Comparison of ENCODE assay signal across 8 cellular contexts in the genomic region with DNA sequence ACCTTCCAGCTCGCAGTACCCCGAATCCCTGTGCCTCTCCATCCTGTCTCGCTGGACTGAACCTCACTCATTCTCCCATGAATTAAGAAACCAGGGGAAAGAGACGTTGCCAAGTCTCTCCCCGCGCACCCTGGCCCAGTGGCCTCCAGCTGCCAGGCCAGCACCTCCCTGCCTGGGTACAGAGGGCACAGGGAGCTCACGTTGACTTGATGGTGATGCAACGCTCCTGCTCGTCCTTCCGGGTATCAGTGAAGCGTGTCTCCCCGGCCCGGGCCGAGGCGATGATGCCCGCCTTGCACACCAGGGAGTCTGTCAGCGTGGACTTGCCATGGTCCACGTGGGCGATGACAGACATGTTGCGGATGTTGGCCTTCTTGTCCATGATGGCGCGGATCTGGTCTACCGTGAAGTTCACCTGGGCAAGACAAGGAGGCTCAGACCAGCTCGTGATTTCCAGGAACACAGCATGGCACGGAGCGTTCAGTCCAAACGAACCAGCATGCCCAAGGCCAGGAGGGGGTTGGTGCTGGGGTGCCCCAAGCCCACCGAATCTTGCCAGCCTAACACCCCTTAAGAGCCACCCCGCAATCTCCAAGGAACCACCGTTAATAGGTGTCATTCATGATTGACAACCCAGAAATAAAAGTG. TPM values are rescaled to one million over a fixed set of nuclear protein-coding genes. Genes with fewer than 3 reads are reported as not detected.
A peak's percentile ranks its signal among the peaks of the same experiment; 100 is the strongest.
DNase-seq lines count a peak whose midpoint lies in the region; ATAC-seq and TF ChIP-seq lines count a peak whose summit lies in the region.

No MANE protein-coding gene starts in this region.

- H3K27me3 ChIP-seq in fibroblast of lung (ENCODE audit: control insufficient read depth, insufficient read depth, low read length) (no peaks in the 10 kb centered on the region), osteoblast (ENCODE audit: insufficient read depth, low read length) (no peaks in the 10 kb centered on the region)

- peak; percentile 9 for ATAC-seq in activated B cell treated with CpG ODN at 0.5 μM for 24 hours (ENCODE audit: low read depth)
- ATAC-seq in HG03135 (IDR thresholded peaks at IDR 0.05; ENCODE audit: unreplicated experiment) = no peak
- ATAC-seq in GM21723 (IDR thresholded peaks at IDR 0.05; ENCODE audit: unreplicated experiment) = no peak

- H3K4me3 ChIP-seq in fibroblast of lung (replicated peaks in 1 of 4; ENCODE audit: control extremely low read depth in 1 of 4, insufficient read depth in 1 of 4, low read depth in 3 of 4, low read length in 4 of 4) (peak overlapping the region; percentile 82 to 99 (median 94)), osteoblast (ENCODE audit: insufficient read depth, low read length) (peak overlapping the region; percentile 100)

- no peaks in the 10 kb centered on the region for H3K9me3 Mint-ChIP-seq in activated B cell treated with CpG ODN at 0.5 μM for 24 hours

- DNase-seq in ACHN = peak; percentile 61
- DNase-seq in activated B cell treated with CpG ODN at 0.5 μM for 24 hours = no peak
- peak; percentile 36 to 60 for DNase-seq in fibroblast of lung (ENCODE audit: low read depth in 2 of 2)
- peak; percentile 84 for DNase-seq in osteoblast (ENCODE audit: insufficient read length, low spot score, missing footprints)
- no peak for DNase-seq in NCI-H2171 treated with DMSO at 0.1 percent for 48 hours (lab: John Stamatoyannopoulos, UW)

- peaks cover 52% of the 10 kb centered on the region for H3K36me3 ChIP-seq in fibroblast of lung (ENCODE audit: control insufficient read depth, insufficient read depth, low read length)
- H3K36me3 ChIP-seq in osteoblast (ENCODE audit: insufficient read depth, low read length) = peaks cover 58% of the 10 kb centered on the region

- peaks cover 59% of the 10 kb centered on the region for H3K36me3 Mint-ChIP-seq in activated B cell treated with CpG ODN at 0.5 μM for 24 hours (ENCODE audit: low read depth)

- H3K9me3 ChIP-seq in fibroblast of lung (ENCODE audit: control insufficient read depth, insufficient read depth, low read depth, low read length) (no peaks in the 10 kb centered on the region), osteoblast (ENCODE audit: low read depth, low read length) (no peaks in the 10 kb centered on the region)

- H3K9ac ChIP-seq in fibroblast of lung (ENCODE audit: insufficient read depth, low read length) = peak overlapping the region; percentile 94

- H3K4me1 ChIP-seq in fibroblast of lung (ENCODE audit: control insufficient read depth, extremely low read depth, insufficient read depth, low read length) (peaks cover 22% of the 10 kb centered on the region), osteoblast (ENCODE audit: insufficient read depth, low read length) (peaks cover 40% of the 10 kb centered on the region)

- H2AFZ ChIP-seq in fibroblast of lung (ENCODE audit: low read length) (no peak overlapping the region), osteoblast (ENCODE audit: low read length) (no peak overlapping the region)

- H3K4me3 Mint-ChIP-seq in activated B cell treated with CpG ODN at 0.5 μM for 24 hours = peak overlapping the region; percentile 96

- POLR2A ChIA-PET in activated B cell treated with CpG ODN at 0.5 μM for 24 hours (lab: Charles Lee) = interaction anchor here (0.5 to 3.5 kb wide), 9 partner anchors 9 to 409 kb away, joined by 3 to 63 read pairs (median 10); a partner anchor contains a TSS

- H3K27ac ChIP-seq in fibroblast of lung (ENCODE audit: insufficient read depth, low read length) = peak overlapping the region; percentile 94
- H3K27ac ChIP-seq in osteoblast (ENCODE audit: low read depth, low read length) = peak overlapping the region; percentile 98

- CTCF ChIA-PET in activated B cell treated with CpG ODN at 0.5 μM for 24 hours (lab: Charles Lee) = no interaction called here

- no peak for TF ChIP-seq CTCF in activated B cell treated with CpG ODN at 0.5 μM for 24 hours (IDR thresholded peaks at IDR 0.05)
- no peak for TF ChIP-seq CTCF in fibroblast of lung (conservative IDR thresholded peaks at IDR 0.05 in 1 of 2, IDR thresholded peaks at IDR 0.05 in 1 of 2; ENCODE audit: low read depth in 1 of 2, low read length in 2 of 2)
- TF ChIP-seq CTCF in osteoblast (IDR thresholded peaks at IDR 0.05; ENCODE audit: extremely low read depth, low read depth, low read length) = no peak

- peak; percentile 26 for TF ChIP-seq POLR2A in GM18526 (IDR thresholded peaks at IDR 0.05; ENCODE audit: extremely low read depth, insufficient read length)

- in situ Hi-C loops in ACHN (cut with HindIII; ENCODE audit: low pct_ligation_motif_present, low pct_unique_long_range_greater_than_20kb, low sequenced_read_pairs) = no loop called here

- H4K20me1 ChIP-seq in fibroblast of lung (ENCODE audit: control insufficient read depth, extremely low read depth, insufficient read depth, low read length) = peaks cover 9% of the 10 kb centered on the region
- H4K20me1 ChIP-seq in osteoblast (ENCODE audit: insufficient read depth, low read length) = peaks cover 62% of the 10 kb centered on the region

- no peaks in the 10 kb centered on the region for H3K27me3 Mint-ChIP-seq in activated B cell treated with CpG ODN at 0.5 μM for 24 hours

- peaks cover 64% of the 10 kb centered on the region for H3K4me1 Mint-ChIP-seq in activated B cell treated with CpG ODN at 0.5 μM for 24 hours

- H3K79me2 ChIP-seq in fibroblast of lung (ENCODE audit: control insufficient read depth, insufficient read depth, low read length) (peaks cover 62% of the 10 kb centered on the region), osteoblast (ENCODE audit: insufficient read depth, low read length) (peaks cover 62% of the 10 kb centered on the region)

- H3K4me2 ChIP-seq in fibroblast of lung (ENCODE audit: extremely low read depth, insufficient read depth, low read length) = peak overlapping the region; percentile 44
- peak overlapping the region; percentile 99 for H3K4me2 ChIP-seq in osteoblast (ENCODE audit: insufficient read depth, low read length)

- peak overlapping the region; percentile 91 for H3K27ac Mint-ChIP-seq in activated B cell treated with CpG ODN at 0.5 μM for 24 hours

- intact Hi-C loops in activated B cell treated with CpG ODN at 0.5 μM for 24 hours (cut with micrococcal nuclease) = loop anchor here (2.0 to 10.0 kb wide), 2 partner anchors 13 to 421 kb away; a partner anchor contains a TSS

RNA-seq across cellular contexts. Expression of a gene that starts 1.2 kb away (rescaled TPM):
- total RNA-seq in activated B cell treated with CpG ODN at 0.5 μM for 24 hours (2,958 and 3,229 TPM in 2 replicates), fibroblast of lung (2,646 and 3,813 TPM in 2 replicates), osteoblast (2,656 and 2,968 TPM in 2 replicates)
- polyA plus RNA-seq in fibroblast of lung = 976 and 986 TPM in 2 replicates
- polyA plus RNA-seq in fibroblast of lung (2012) = 3,237 and 3,351 TPM in 2 replicates
- polyA minus RNA-seq in fibroblast of lung (ENCODE audit: low replicate concordance) = 1,565 and 2,211 TPM in 2 replicates

RNA-seq across cellular contexts. Expression of a gene that starts 13.2 kb away (rescaled TPM):
- total RNA-seq in activated B cell treated with CpG ODN at 0.5 μM for 24 hours = 37.5 and 42.2 TPM in 2 replicates
- 113 and 114 TPM in 2 replicates for total RNA-seq in fibroblast of lung
- 68.0 and 69.8 TPM in 2 replicates for polyA plus RNA-seq in fibroblast of lung
- 121 and 124 TPM in 2 replicates for polyA plus RNA-seq in fibroblast of lung (2012)
- polyA minus RNA-seq in fibroblast of lung (ENCODE audit: low replicate concordance) = 182 and 282 TPM in 2 replicates
- total RNA-seq in osteoblast = 122 and 131 TPM in 2 replicates

RNA-seq across cellular contexts. Expression of a gene that starts 23.5 kb away (rescaled TPM):
- total RNA-seq in activated B cell treated with CpG ODN at 0.5 μM for 24 hours (36.4 and 37.2 TPM in 2 replicates), fibroblast of lung (12.1 and 14.9 TPM in 2 replicates), osteoblast (14.7 and 21.4 TPM in 2 replicates)
- 6.6 and 7.3 TPM in 2 replicates for polyA plus RNA-seq in fibroblast of lung
- polyA plus RNA-seq in fibroblast of lung (2012) = 13.9 and 16.1 TPM in 2 replicates
- 27.9 and 34.3 TPM in 2 replicates for polyA minus RNA-seq in fibroblast of lung (ENCODE audit: low replicate concordance)

RNA-seq across cellular contexts. Expression of a gene that starts 51.2 kb away (rescaled TPM):
- not detected in 2 replicates for total RNA-seq in activated B cell treated with CpG ODN at 0.5 μM for 24 hours
- not detected in 2 replicates for total RNA-seq in fibroblast of lung
- polyA plus RNA-seq in fibroblast of lung = not detected in 2 replicates
- not detected in 2 replicates for polyA plus RNA-seq in fibroblast of lung (2012)
- not detected in 2 replicates for polyA minus RNA-seq in fibroblast of lung (ENCODE audit: low replicate concordance)
- not detected in 2 replicates for total RNA-seq in osteoblast

Comparison
In these comparisons a context has a peak if more than half of its experiments do, and no peak if none do; other contexts are left out.
1. DNase-seq: peak in ACHN (single experiment), fibroblast of lung (2 of 2) and osteoblast (single experiment); none in activated B cell treated with CpG ODN at 0.5 μM for 24 hours (single experiment) and NCI-H2171 treated with DMSO at 0.1 percent for 48 hours (single experiment).